20 cellular contexts compared by ENCODE assay signal in the genomic region with DNA sequence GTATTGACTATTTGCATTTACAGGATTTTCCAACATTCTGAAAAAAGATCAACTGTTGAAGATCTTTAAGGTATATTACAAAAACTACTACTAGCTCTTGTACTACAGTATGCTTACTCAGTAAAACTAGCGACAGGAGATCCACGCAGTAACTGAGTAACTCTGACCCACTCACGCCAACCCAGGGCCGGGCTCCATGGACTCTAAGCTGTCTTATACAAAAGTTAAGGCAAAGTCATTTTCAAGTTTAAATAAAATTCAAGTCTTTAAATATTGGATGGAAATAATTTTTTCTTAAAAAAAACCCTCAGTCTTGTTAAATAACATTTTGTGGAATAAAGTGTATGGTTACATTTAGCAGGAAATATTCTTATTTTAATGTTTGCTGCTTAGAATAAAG.
A peak's percentile ranks its signal among the peaks of the same experiment; 100 is the strongest.
DNase-seq lines count a peak whose midpoint lies in the region; ATAC-seq and TF ChIP-seq lines count a peak whose summit lies in the region.
"Had no signal": no experiment of that assay in that cellular context is flagged by ENCODE, and none has a peak within 500 bp of the region (broad histone marks: within the 10 kb centered on the region; RNA-seq: fewer than 3 reads in every experiment).

No MANE protein-coding gene starts in this region.

- no peak for ATAC-seq in activated CD4-positive, alpha-beta T cell treated with anti-CD3 and anti-CD28 coated beads for 36 hours
- ATAC-seq in GM21390 (IDR thresholded peaks at IDR 0.05; ENCODE audit: unreplicated experiment), result no peak
- ATAC-seq: A549, GM23338 had no signal

- peaks cover 13% of the 10 kb centered on the region for H3K79me2 ChIP-seq in osteoblast (ENCODE audit: insufficient read depth, low read length)

- H3K36me3 ChIP-seq in osteoblast (ENCODE audit: insufficient read depth, low read length), result peaks cover 79% of the 10 kb centered on the region

- no peak overlapping the region for H3K27ac ChIP-seq in osteoblast (ENCODE audit: low read depth, low read length)
- H3K27ac ChIP-seq: 22Rv1; A549; BLaER1 treated with 17β-estradiol and CSF1 and Interleukin-3, amounts not matched to agents 10 nM and 100 nM had no signal

- no peak overlapping the region for H2AFZ ChIP-seq in osteoblast (ENCODE audit: low read length)
- H2AFZ ChIP-seq: GM23338 had no signal

- CTCF ChIA-PET in activated CD4-positive, alpha-beta T cell treated with anti-CD3 and anti-CD28 coated beads for 36 hours (lab: Charles Lee), result interaction anchor here (0.9 kb wide), 1 partner anchor 299 kb away, joined by 4 read pairs; no protein-coding TSS in a partner anchor

- H3K9me3 Mint-ChIP-seq in activated CD4-positive, alpha-beta T cell treated with anti-CD3 and anti-CD28 coated beads, Interleukin-2, amount 10 ng/mL, durations not matched to agents 24 days and 14 days, result no peaks in the 10 kb centered on the region
- no peaks in the 10 kb centered on the region for H3K9me3 Mint-ChIP-seq in activated CD4-positive, alpha-beta T cell treated with anti-CD3 and anti-CD28 coated beads for 36 hours (ENCODE audit: low read depth)
- H3K9me3 Mint-ChIP-seq in CD14-positive monocyte, result no peaks in the 10 kb centered on the region
- H3K9me3 Mint-ChIP-seq: CD4-positive, alpha-beta memory T cell; GM23338; H9; HFFc6 had no signal

- no peaks in the 10 kb centered on the region for H3K27me3 Mint-ChIP-seq in activated CD4-positive, alpha-beta T cell treated with anti-CD3 and anti-CD28 coated beads, Interleukin-2, amount 10 ng/mL, durations not matched to agents 24 days and 14 days
- H3K27me3 Mint-ChIP-seq in activated CD4-positive, alpha-beta T cell treated with anti-CD3 and anti-CD28 coated beads for 36 hours, result no peaks in the 10 kb centered on the region
- no peaks in the 10 kb centered on the region for H3K27me3 Mint-ChIP-seq in CD14-positive monocyte (ENCODE audit: low read depth in 3 of 3)
- H3K27me3 Mint-ChIP-seq: CD4-positive, alpha-beta memory T cell had no signal

- H3K4me1 Mint-ChIP-seq in activated CD4-positive, alpha-beta T cell treated with anti-CD3 and anti-CD28 coated beads, Interleukin-2, amount 10 ng/mL, durations not matched to agents 24 days and 14 days, result no peaks in the 10 kb centered on the region
- H3K4me1 Mint-ChIP-seq in activated CD4-positive, alpha-beta T cell treated with anti-CD3 and anti-CD28 coated beads for 36 hours, result no peaks in the 10 kb centered on the region
- H3K4me1 Mint-ChIP-seq in CD14-positive monocyte, result no peaks in the 10 kb centered on the region
- H3K4me1 Mint-ChIP-seq: CD4-positive, alpha-beta memory T cell; H9 had no signal

- H3K9me3 ChIP-seq in osteoblast (ENCODE audit: low read depth, low read length), result no peaks in the 10 kb centered on the region
- H3K9me3 ChIP-seq: A549; BE2C; BLaER1 treated with 17β-estradiol and CSF1 and Interleukin-3, amounts not matched to agents 10 nM and 100 nM had no signal

- POLR2A ChIA-PET in activated CD4-positive, alpha-beta T cell treated with anti-CD3 and anti-CD28 coated beads for 36 hours (lab: Charles Lee), result no interaction called here

- intact Hi-C loops in activated CD4-positive, alpha-beta T cell treated with anti-CD3 and anti-CD28 coated beads, Interleukin-2, amount 10 ng/mL, durations not matched to agents 24 days and 14 days (cut with micrococcal nuclease), result no loop called here
- intact Hi-C loops in activated CD4-positive, alpha-beta T cell treated with anti-CD3 and anti-CD28 coated beads for 36 hours (cut with DNase I, micrococcal nuclease), result loop anchor here in 1 of 2 experiments (2.0 kb wide), 1 partner anchor 301 kb away; no protein-coding TSS in a partner anchor
- intact Hi-C loops in CD14-positive monocyte (cut with micrococcal nuclease), result loop anchor here in 1 of 2 donors (5.0 kb wide), 1 partner anchor 294 kb away; no protein-coding TSS in a partner anchor

- H3K27me3 ChIP-seq in osteoblast (ENCODE audit: insufficient read depth, low read length), result no peaks in the 10 kb centered on the region
- H3K27me3 ChIP-seq: BE2C; BLaER1 treated with 17β-estradiol and CSF1 and Interleukin-3, amounts not matched to agents 10 nM and 100 nM had no signal

- no peaks in the 10 kb centered on the region for H3K4me1 ChIP-seq in osteoblast (ENCODE audit: insufficient read depth, low read length)
- H3K4me1 ChIP-seq: A549, BE2C had no signal

- H4K20me1 ChIP-seq in osteoblast (ENCODE audit: insufficient read depth, low read length), result peaks cover 18% of the 10 kb centered on the region

- DNase-seq in activated CD4-positive, alpha-beta T cell treated with anti-CD3 and anti-CD28 coated beads, Interleukin-2, amount 10 ng/mL, durations not matched to agents 24 days and 14 days, result peak; percentile 19
- DNase-seq in activated CD4-positive, alpha-beta T cell treated with anti-CD3 and anti-CD28 coated beads for 36 hours, result no peak
- peak; percentile 60 for DNase-seq in mesenteric fat pad (ENCODE audit: low spot score)
- peak; percentile 29 for DNase-seq in osteoblast (ENCODE audit: insufficient read length, low spot score, missing footprints)
- DNase-seq in CD14-positive monocyte (ENCODE audit: low spot score), result no peak
- DNase-seq: ACHN; AML-193; BE2C; Calu3; CD4-positive, alpha-beta memory T cell; COR-L47; DMS53; DMS79 treated with DMSO at 0.1 percent for 48 hours; H9; HFFc6 had no signal

- peaks cover 51% of the 10 kb centered on the region for H3K36me3 Mint-ChIP-seq in activated CD4-positive, alpha-beta T cell treated with anti-CD3 and anti-CD28 coated beads, Interleukin-2, amount 10 ng/mL, durations not matched to agents 24 days and 14 days (ENCODE audit: low read depth)
- H3K36me3 Mint-ChIP-seq in activated CD4-positive, alpha-beta T cell treated with anti-CD3 and anti-CD28 coated beads for 36 hours (ENCODE audit: low read depth), result peaks cover 63% of the 10 kb centered on the region
- peaks cover 86 to 95% of the 10 kb centered on the region in 2 donors for H3K36me3 Mint-ChIP-seq in CD14-positive monocyte

- no peak overlapping the region for H3K4me2 ChIP-seq in osteoblast (ENCODE audit: insufficient read depth, low read length)
- H3K4me2 ChIP-seq: A549; BLaER1 treated with 17β-estradiol and CSF1 and Interleukin-3, amounts not matched to agents 10 nM and 100 nM; GM23338 had no signal

- no peak overlapping the region for H3K4me3 ChIP-seq in osteoblast (ENCODE audit: insufficient read depth, low read length)
- H3K4me3 ChIP-seq: A549; BLaER1 treated with 17β-estradiol and CSF1 and Interleukin-3, amounts not matched to agents 10 nM and 100 nM; GM23338 had no signal

- no peak overlapping the region for H3K4me3 Mint-ChIP-seq in activated CD4-positive, alpha-beta T cell treated with anti-CD3 and anti-CD28 coated beads, Interleukin-2, amount 10 ng/mL, durations not matched to agents 24 days and 14 days
- H3K4me3 Mint-ChIP-seq in activated CD4-positive, alpha-beta T cell treated with anti-CD3 and anti-CD28 coated beads for 36 hours, result no peak overlapping the region
- no peak overlapping the region for H3K4me3 Mint-ChIP-seq in CD14-positive monocyte
- H3K4me3 Mint-ChIP-seq: CD4-positive, alpha-beta memory T cell; GM23338; H9; HFFc6 had no signal

- H3K27ac Mint-ChIP-seq in activated CD4-positive, alpha-beta T cell treated with anti-CD3 and anti-CD28 coated beads, Interleukin-2, amount 10 ng/mL, durations not matched to agents 24 days and 14 days, result no peak overlapping the region
- H3K27ac Mint-ChIP-seq in activated CD4-positive, alpha-beta T cell treated with anti-CD3 and anti-CD28 coated beads for 36 hours, result no peak overlapping the region
- H3K27ac Mint-ChIP-seq in CD14-positive monocyte, result no peak overlapping the region
- H3K27ac Mint-ChIP-seq: GM23338 had no signal

- no peak for TF ChIP-seq CTCF in osteoblast (IDR thresholded peaks at IDR 0.05; ENCODE audit: extremely low read depth, low read depth, low read length)
- TF ChIP-seq CTCF in CD14-positive monocyte (IDR thresholded peaks at IDR 0.05), result no peak

Comparison
In these comparisons a context has a peak if more than half of its experiments do, and no peak if none do; other contexts are left out.
1. DNase-seq: peak in activated CD4-positive, alpha-beta T cell treated with anti-CD3 and anti-CD28 coated beads, Interleukin-2, amount 10 ng/mL, durations not matched to agents 24 days and 14 days (single experiment), mesenteric fat pad (single experiment) and osteoblast (single experiment); none in activated CD4-positive, alpha-beta T cell treated with anti-CD3 and anti-CD28 coated beads for 36 hours (single experiment) and CD14-positive monocyte (single experiment).